Comparison of ENCODE assay signal across 16 cellular contexts in genomic region chr3:16236856-16237393, GRCh38.
"Had no signal": no experiment of that assay in that cellular context is flagged by ENCODE, and none has a peak within 500 bp of the region (broad histone marks: within the 10 kb centered on the region; RNA-seq: fewer than 3 reads in every experiment).

No MANE protein-coding gene starts in this region.

- FAIRE-seq: colon, endometrium, islet of Langerhans had no signal

- H3K9me3 ChIP-seq: adrenal gland, body of pancreas, upper lobe of right lung had no signal

- DNase-seq: activated CD4-positive, alpha-beta T cell treated with anti-CD3 and anti-CD28 coated beads, Interleukin-2, amount 50 U/mL, for 4 hours; activated CD4-positive, CD25-positive, alpha-beta regulatory T cell treated with anti-CD3 and anti-CD28 coated beads, Interleukin-2, amount 50 U/mL, for 72 hours; activated gamma-delta T cell; adrenal gland; body of pancreas; caudate nucleus; mammary epithelial cell; nephron progenitor cell; nucleus accumbens; posterior cingulate gyrus; retina; upper lobe of right lung had no signal

- H3K27ac ChIP-seq: adrenal gland, body of pancreas, hepatocyte, upper lobe of right lung had no signal

- H3K4me3 ChIP-seq: adrenal gland, body of pancreas, hepatocyte, upper lobe of right lung had no signal

- H3K36me3 ChIP-seq: adrenal gland, upper lobe of right lung had no signal

- ATAC-seq: body of pancreas, upper lobe of right lung had no signal

- H3K27me3 ChIP-seq: adrenal gland, body of pancreas, hepatocyte, upper lobe of right lung had no signal
